12 cellular contexts compared by ENCODE assay signal in the genomic region with DNA sequence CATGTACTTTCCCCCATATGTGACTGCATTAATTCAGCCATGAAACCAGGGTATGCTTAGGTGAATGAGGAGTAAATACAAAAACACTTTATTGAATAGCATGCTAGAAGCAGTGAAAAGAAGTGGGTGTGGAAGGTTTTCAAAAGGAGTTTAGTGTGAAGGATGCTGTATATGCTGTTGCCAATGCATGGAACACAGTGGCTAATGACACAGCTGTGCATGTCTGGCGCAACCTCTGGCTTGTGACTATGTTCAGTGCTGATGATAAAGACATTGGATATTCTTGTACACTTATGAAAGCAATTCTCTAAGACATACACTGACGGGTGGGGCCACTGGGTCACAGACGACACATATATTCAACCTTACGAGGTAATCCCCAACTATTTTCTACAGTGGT. TPM values are rescaled to one million over a fixed set of nuclear protein-coding genes. Genes with fewer than 3 reads are reported as not detected.
DNase-seq lines count a peak whose midpoint lies in the region; ATAC-seq and TF ChIP-seq lines count a peak whose summit lies in the region.
"Had no signal": no experiment of that assay in that cellular context is flagged by ENCODE, and none has a peak within 500 bp of the region (broad histone marks: within the 10 kb centered on the region; RNA-seq: fewer than 3 reads in every experiment).

No MANE protein-coding gene starts in this region.

- H3K27me3 Mint-ChIP-seq in T-helper 1 cell treated with Interleukin-12 subunit alpha and Interleukin-12 subunit beta and Interleukin-4 antibody, amounts not matched to agents 30 μg/mL and 1 μg/mL, for 36 hours (ENCODE audit: low read depth): peaks cover 15% of the 10 kb centered on the region
- H3K27me3 Mint-ChIP-seq in GM23338 (ENCODE audit: insufficient read depth, low read depth, poor library complexity): peaks cover 7% of the 10 kb centered on the region

- no peaks in the 10 kb centered on the region for H3F3A ChIP-seq in GM23338 (replicated peaks; ENCODE audit: low read depth)

- H3K4me1 Mint-ChIP-seq in T-helper 1 cell treated with Interleukin-12 subunit alpha and Interleukin-12 subunit beta and Interleukin-4 antibody, amounts not matched to agents 30 μg/mL and 1 μg/mL, for 36 hours (ENCODE audit: low read depth): peaks cover 14% of the 10 kb centered on the region
- H3K4me1 Mint-ChIP-seq in GM23338: peaks cover 20% of the 10 kb centered on the region

- no peaks in the 10 kb centered on the region for H3K36me3 ChIP-seq in GM23338 (ENCODE audit: insufficient read depth)

- TF ChIP-seq CTCF in foreskin keratinocyte (conservative IDR thresholded peaks at IDR 0.05) (no peak), GM23338 (conservative IDR thresholded peaks at IDR 0.05; ENCODE audit: low read depth in 2 of 2) (no peak)

- no peak overlapping the region for H3K4me3 Mint-ChIP-seq in T-helper 1 cell treated with Interleukin-12 subunit alpha and Interleukin-12 subunit beta and Interleukin-4 antibody, amounts not matched to agents 30 μg/mL and 1 μg/mL, for 36 hours
- no peak overlapping the region for H3K4me3 Mint-ChIP-seq in GM23338

- ATAC-seq in foreskin keratinocyte (peak; percentile 47), GM23338 (no peak)

- H3K27me3 ChIP-seq in foreskin keratinocyte (no peaks in the 10 kb centered on the region), GM23338 (ENCODE audit: insufficient read depth) (no peaks in the 10 kb centered on the region)

- peaks cover 21% of the 10 kb centered on the region for H3K4me1 ChIP-seq in foreskin keratinocyte
- H3K4me1 ChIP-seq in GM23338 (ENCODE audit: insufficient read depth): peaks cover 6% of the 10 kb centered on the region; the same call in 1 of the 2 replicates

- no peak overlapping the region for H3K4me2 ChIP-seq in GM23338

- H3K27ac Mint-ChIP-seq in T-helper 1 cell treated with Interleukin-12 subunit alpha and Interleukin-12 subunit beta and Interleukin-4 antibody, amounts not matched to agents 30 μg/mL and 1 μg/mL, for 36 hours: peak overlapping the region; percentile 53
- H3K27ac Mint-ChIP-seq in GM23338: no peak overlapping the region

- no peaks in the 10 kb centered on the region for H4K20me1 ChIP-seq in GM23338 (replicated peaks; ENCODE audit: insufficient read depth)

- no peaks in the 10 kb centered on the region for H3K9me3 Mint-ChIP-seq in T-helper 1 cell treated with Interleukin-12 subunit alpha and Interleukin-12 subunit beta and Interleukin-4 antibody, amounts not matched to agents 30 μg/mL and 1 μg/mL, for 36 hours
- H3K9me3 Mint-ChIP-seq in GM23338: peaks cover 8% of the 10 kb centered on the region

- H3K4me3 ChIP-seq in GM23338: no peak overlapping the region

- no peaks in the 10 kb centered on the region for H3K9me2 ChIP-seq in GM23338 (ENCODE audit: insufficient read depth)

- no peaks in the 10 kb centered on the region for H3K79me2 ChIP-seq in GM23338 (replicated peaks; ENCODE audit: insufficient read depth)

- no peak overlapping the region for H2AFZ ChIP-seq in GM23338

- DNase-seq in T-helper 1 cell (no peak), H4 (ENCODE audit: low spot score) (peak; percentile 36), HS-5 (ENCODE audit: low read depth) (peak; percentile 14), foreskin keratinocyte (peak in 1 of 2 donors; percentile 29), medulla oblongata (ENCODE audit: extremely low spot score) (no peak), NCI-H187 (lab: John Stamatoyannopoulos, UW) (no peak), GM23338 (ENCODE audit: low spot score) (no peak)
- DNase-seq: activated CD4-positive, alpha-beta T cell treated with anti-CD3 and anti-CD28 coated beads, Interleukin-2, amount 50 U/mL, for 1 hour; NCI-H82 had no signal

- H3K27ac ChIP-seq in foreskin keratinocyte (peak overlapping the region; percentile 47), GM23338 (ENCODE audit: low read depth) (no peak overlapping the region)
- H3K27ac ChIP-seq: 22Rv1 had no signal

- no peaks in the 10 kb centered on the region for H3K36me3 Mint-ChIP-seq in T-helper 1 cell treated with Interleukin-12 subunit alpha and Interleukin-12 subunit beta and Interleukin-4 antibody, amounts not matched to agents 30 μg/mL and 1 μg/mL, for 36 hours (ENCODE audit: low read depth)
- peaks cover 7% of the 10 kb centered on the region; the same call in 1 of the 3 replicates for H3K36me3 Mint-ChIP-seq in GM23338 (ENCODE audit: low read depth)

TF ChIP-seq in GM23338, 12 proteins besides CTCF, POLR2A, EP300 and RAD21 (continues in another document):
- TF ChIP-seq JUNB (IDR thresholded peaks at IDR 0.05; ENCODE audit: unreplicated experiment) (no peak), NANOG (IDR thresholded peaks at IDR 0.05; ENCODE audit: borderline replicate concordance) (no peak), EZH2phosphoT487 (IDR thresholded peaks at IDR 0.05; ENCODE audit: unreplicated experiment) (no peak), STAT1 (IDR thresholded peaks at IDR 0.05; ENCODE audit: unreplicated experiment) (no peak), POLR2AphosphoS5 (IDR thresholded peaks at IDR 0.05; ENCODE audit: low read depth) (no peak)
- TF ChIP-seq, protein P1, sequence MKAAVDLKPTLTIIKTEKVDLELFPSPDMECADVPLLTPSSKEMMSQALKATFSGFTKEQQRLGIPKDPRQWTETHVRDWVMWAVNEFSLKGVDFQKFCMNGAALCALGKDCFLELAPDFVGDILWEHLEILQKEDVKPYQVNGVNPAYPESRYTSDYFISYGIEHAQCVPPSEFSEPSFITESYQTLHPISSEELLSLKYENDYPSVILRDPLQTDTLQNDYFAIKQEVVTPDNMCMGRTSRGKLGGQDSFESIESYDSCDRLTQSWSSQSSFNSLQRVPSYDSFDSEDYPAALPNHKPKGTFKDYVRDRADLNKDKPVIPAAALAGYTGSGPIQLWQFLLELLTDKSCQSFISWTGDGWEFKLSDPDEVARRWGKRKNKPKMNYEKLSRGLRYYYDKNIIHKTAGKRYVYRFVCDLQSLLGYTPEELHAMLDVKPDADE (IDR thresholded peaks at IDR 0.05): no peak
- TF ChIP-seq, protein P2, sequence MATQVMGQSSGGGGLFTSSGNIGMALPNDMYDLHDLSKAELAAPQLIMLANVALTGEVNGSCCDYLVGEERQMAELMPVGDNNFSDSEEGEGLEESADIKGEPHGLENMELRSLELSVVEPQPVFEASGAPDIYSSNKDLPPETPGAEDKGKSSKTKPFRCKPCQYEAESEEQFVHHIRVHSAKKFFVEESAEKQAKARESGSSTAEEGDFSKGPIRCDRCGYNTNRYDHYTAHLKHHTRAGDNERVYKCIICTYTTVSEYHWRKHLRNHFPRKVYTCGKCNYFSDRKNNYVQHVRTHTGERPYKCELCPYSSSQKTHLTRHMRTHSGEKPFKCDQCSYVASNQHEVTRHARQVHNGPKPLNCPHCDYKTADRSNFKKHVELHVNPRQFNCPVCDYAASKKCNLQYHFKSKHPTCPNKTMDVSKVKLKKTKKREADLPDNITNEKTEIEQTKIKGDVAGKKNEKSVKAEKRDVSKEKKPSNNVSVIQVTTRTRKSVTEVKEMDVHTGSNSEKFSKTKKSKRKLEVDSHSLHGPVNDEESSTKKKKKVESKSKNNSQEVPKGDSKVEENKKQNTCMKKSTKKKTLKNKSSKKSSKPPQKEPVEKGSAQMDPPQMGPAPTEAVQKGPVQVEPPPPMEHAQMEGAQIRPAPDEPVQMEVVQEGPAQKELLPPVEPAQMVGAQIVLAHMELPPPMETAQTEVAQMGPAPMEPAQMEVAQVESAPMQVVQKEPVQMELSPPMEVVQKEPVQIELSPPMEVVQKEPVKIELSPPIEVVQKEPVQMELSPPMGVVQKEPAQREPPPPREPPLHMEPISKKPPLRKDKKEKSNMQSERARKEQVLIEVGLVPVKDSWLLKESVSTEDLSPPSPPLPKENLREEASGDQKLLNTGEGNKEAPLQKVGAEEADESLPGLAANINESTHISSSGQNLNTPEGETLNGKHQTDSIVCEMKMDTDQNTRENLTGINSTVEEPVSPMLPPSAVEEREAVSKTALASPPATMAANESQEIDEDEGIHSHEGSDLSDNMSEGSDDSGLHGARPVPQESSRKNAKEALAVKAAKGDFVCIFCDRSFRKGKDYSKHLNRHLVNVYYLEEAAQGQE (IDR thresholded peaks at IDR 0.05; ENCODE audit: unreplicated experiment): no peak

RNA-seq across cellular contexts. Expression of a gene that starts 55.2 kb away (rescaled TPM):
- total RNA-seq in H4 (2014; rRNA removed; shearing (Covaris generic)): not detected in 2 replicates
- total RNA-seq in foreskin keratinocyte: not detected in 2 replicates
- polyA plus RNA-seq in foreskin keratinocyte (not detected in 2 replicates), GM23338 (2016; fragmentation: Nextera tagmentation; extraction: Ambion mirVana) (1.7 and 2.3 TPM in 2 replicates)
- 3.5 and 4.7 TPM in 2 replicates for total RNA-seq in GM23338 (2014; rRNA removed; shearing (Covaris generic))
- total RNA-seq: HT-29 had no signal

RNA-seq across cellular contexts. Expression of a gene that starts 55.5 kb away (rescaled TPM):
- total RNA-seq in H4 (2014; rRNA removed; shearing (Covaris generic)): 2.5 and 3.7 TPM in 2 replicates
- total RNA-seq in foreskin keratinocyte: 16.4 and 17.0 TPM in 2 replicates
- polyA plus RNA-seq in foreskin keratinocyte: 3.7 and 4.7 TPM in 2 replicates
- 8.7 and 9.5 TPM in 2 replicates for total RNA-seq in GM23338 (2014; rRNA removed; shearing (Covaris generic))
- polyA plus RNA-seq in GM23338 (2016; fragmentation: Nextera tagmentation; extraction: Ambion mirVana): 3.1 and 3.7 TPM in 2 replicates

Comparison
In these comparisons a context has a peak if more than half of its experiments do, and no peak if none do; other contexts are left out.
1. DNase-seq: peak in H4 (single experiment) and HS-5 (single experiment); none in T-helper 1 cell (0 of 5), medulla oblongata (single experiment), NCI-H187 (0 of 2) and GM23338 (single experiment).